14 cellular contexts compared by ENCODE assay signal in genomic region chr3:129088312-129088711, GRCh38. TPM values are rescaled to one million over a fixed set of nuclear protein-coding genes. Genes with fewer than 3 reads are reported as not detected.
"Had no signal": no experiment of that assay in that cellular context is flagged by ENCODE, and none has a peak within 500 bp of the region (broad histone marks: within the 10 kb centered on the region; RNA-seq: fewer than 3 reads in every experiment).

No MANE protein-coding gene starts in this region.

RNA-seq across cellular contexts. Expression of gene GP9, which starts 27.7 kb away (rescaled TPM):
- total RNA-seq: activated CD4-positive, alpha-beta memory T cell treated with anti-CD3 and anti-CD28 coated beads, Interleukin-2, amount 10 ng/mL, durations not matched to agents 7 days and 5 days; activated CD4-positive, alpha-beta T cell treated with anti-CD3 and anti-CD28 coated beads, Interleukin-2, amount 10 ng/mL, durations not matched to agents 7 days and 5 days; activated T-cell treated with anti-CD3 and anti-CD28 coated beads, Interleukin-2, amount 50 U/mL, for 4 hours; activated T-helper 17 cell treated with anti-CD3 and anti-CD28 coated beads, Interleukin-2, amount 50 U/mL, for 72 hours; endodermal cell; esophagus mucosa; glomerular endothelial cell; lower leg skin; occipital lobe; pulmonary artery endothelial cell; right atrium auricular region; skeletal muscle tissue; stomach; thyroid gland had no signal
- polyA plus RNA-seq: stomach had no signal
